In genomic region chr16:30446203-30446595, GRCh38 we compare ENCODE assay signal across 9 cellular contexts. TPM values are rescaled to one million over a fixed set of nuclear protein-coding genes. Genes with fewer than 3 reads are reported as not detected.
DNase-seq lines count a peak whose midpoint lies in the region; ATAC-seq and TF ChIP-seq lines count a peak whose summit lies in the region.
"Had no signal": no experiment of that assay in that cellular context is flagged by ENCODE, and none has a peak within 500 bp of the region (broad histone marks: within the 10 kb centered on the region; RNA-seq: fewer than 3 reads in every experiment).

No MANE protein-coding gene starts in this region.

- peak overlapping the region; percentile 92 for H2AFZ ChIP-seq in KMS-11 (ENCODE audit: low read depth)

- H3K4me2 ChIP-seq in KMS-11: peak overlapping the region; percentile 87

- peaks cover 0 to 2% (median 0%) of the 10 kb centered on the region in 9 donors for H3K9me3 Mint-ChIP-seq in naive thymus-derived CD8-positive, alpha-beta T cell

- no peaks in the 10 kb centered on the region for H3K36me3 ChIP-seq in KMS-11 (ENCODE audit: insufficient read depth)

- H3K79me2 ChIP-seq in KMS-11 (ENCODE audit: insufficient read depth, low read depth): peaks cover 18% of the 10 kb centered on the region

- no peak for TF ChIP-seq CTCF in AG09309 (IDR thresholded peaks at IDR 0.05; ENCODE audit: control insufficient read depth, insufficient read depth, low read depth, low read length, missing control alignments)
- no peak for TF ChIP-seq CTCF in KMS-11 (conservative IDR thresholded peaks at IDR 0.05; ENCODE audit: low read depth, low read length)

- peak overlapping the region; percentile 86 to 98 (median 96) for H3K4me3 Mint-ChIP-seq in naive thymus-derived CD8-positive, alpha-beta T cell

- DNase-seq in AG09309 (ENCODE audit: low read depth) (no peak), MV-4-11 (lab: John Stamatoyannopoulos, UW) (no peak), NCI-H2227 (lab: John Stamatoyannopoulos, UW; ENCODE audit: unreplicated experiment) (no peak), EL (no peak)
- DNase-seq in naive thymus-derived CD8-positive, alpha-beta T cell: no peak

- H3K4me3 ChIP-seq in AG09309 (ENCODE audit: control insufficient read depth, low read depth, low read length) (peak overlapping the region; percentile 68), KMS-11 (IDR thresholded peaks at IDR 0.05; ENCODE audit: insufficient read depth, low read depth, low read length) (no peak overlapping the region)

- H4K20me1 ChIP-seq in KMS-11 (ENCODE audit: insufficient read depth): no peaks in the 10 kb centered on the region

- no peaks in the 10 kb centered on the region for H3K27me3 Mint-ChIP-seq in naive thymus-derived CD8-positive, alpha-beta T cell

- peak overlapping the region; percentile 95 to 99 (median 97) for H3K27ac Mint-ChIP-seq in naive thymus-derived CD8-positive, alpha-beta T cell

- H3K4me1 Mint-ChIP-seq in naive thymus-derived CD8-positive, alpha-beta T cell: peaks cover 14 to 54% (median 47%) of the 10 kb centered on the region in 4 donors

- peaks cover 16% of the 10 kb centered on the region for H3K4me1 ChIP-seq in KMS-11 (ENCODE audit: low read depth, poor library complexity, severe bottlenecking)

- POLR2A ChIA-PET in naive thymus-derived CD8-positive, alpha-beta T cell (lab: Charles Lee): interaction anchor here (0.5 to 4.4 kb wide), 14 partner anchors 9 to 204 kb away, joined by 3 to 32 read pairs (median 5); partner anchors contain the start of genes DCTPP1, ITGAL, PRR14 and ZNF689

- no peak for ATAC-seq in naive thymus-derived CD8-positive, alpha-beta T cell
- ATAC-seq in GM21737 (IDR thresholded peaks at IDR 0.05; ENCODE audit: unreplicated experiment): no peak

- peak overlapping the region; percentile 77; the same call in 1 of the 2 replicates for H3K27ac ChIP-seq in KMS-11
- H3K27ac ChIP-seq in cingulate gyrus (ENCODE audit: low read depth, low read length): peak overlapping the region; percentile 93

- peaks cover 12 to 20% (median 12%) of the 10 kb centered on the region in 3 donors for H3K36me3 Mint-ChIP-seq in naive thymus-derived CD8-positive, alpha-beta T cell

- H3K27me3 ChIP-seq in KMS-11 (ENCODE audit: insufficient read depth, low read depth): no peaks in the 10 kb centered on the region

- peak overlapping the region; percentile 80; the same call in 1 of the 2 replicates for H3K9ac ChIP-seq in KMS-11

RNA-seq across cellular contexts. Expression of gene SEPHS2, which starts 0.5 kb away (rescaled TPM):
- total RNA-seq in naive thymus-derived CD8-positive, alpha-beta T cell: 10 to 100 TPM; 52.3 to 55.1 TPM
- 10 to 100 TPM; 45.5 to 60.7 (median 55.0) TPM for polyA plus RNA-seq in naive thymus-derived CD8-positive, alpha-beta T cell

RNA-seq across cellular contexts. Expression of gene DCTPP1, which starts 16.4 kb away (rescaled TPM):
- total RNA-seq in naive thymus-derived CD8-positive, alpha-beta T cell: 10 to 100 TPM; 15.2 to 16.7 TPM
- polyA plus RNA-seq in naive thymus-derived CD8-positive, alpha-beta T cell: 10 to 100 TPM; 63.0 to 79.6 (median 64.0) TPM

RNA-seq across cellular contexts. Expression of gene ITGAL, which starts 26.3 kb away (rescaled TPM):
- total RNA-seq in naive thymus-derived CD8-positive, alpha-beta T cell: 100 to 1,000 TPM; 334 to 339 TPM
- polyA plus RNA-seq in naive thymus-derived CD8-positive, alpha-beta T cell: 100 to 1,000 TPM; 121 to 157 (median 124) TPM
- total RNA-seq: glomerular endothelial cell had no signal

RNA-seq across cellular contexts. Expression of gene ZNF771, which starts 38.8 kb away (rescaled TPM):
- total RNA-seq in naive thymus-derived CD8-positive, alpha-beta T cell: 1 to 10 TPM; 5.5 to 7.6 TPM
- 1 to 10 TPM; 2.1 to 6.7 (median 3.8) TPM for polyA plus RNA-seq in naive thymus-derived CD8-positive, alpha-beta T cell

RNA-seq across cellular contexts. Expression of gene ZNF48, which starts 51.0 kb away (rescaled TPM):
- total RNA-seq in naive thymus-derived CD8-positive, alpha-beta T cell: 10 to 100 TPM; 12.7 to 14.3 TPM
- polyA plus RNA-seq in naive thymus-derived CD8-positive, alpha-beta T cell: 10 to 100 TPM in 1 of 3 donors, 1 to 10 TPM in 2; 6.1 to 11.7 (median 7.5) TPM
